In genomic region chr2:60925994-60926750, GRCh38 we compare ENCODE assay signal across 8 cellular contexts. TPM values are rescaled to one million over a fixed set of nuclear protein-coding genes. Genes with fewer than 3 reads are reported as not detected.
A peak's percentile ranks its signal among the peaks of the same experiment; 100 is the strongest.
DNase-seq lines count a peak whose midpoint lies in the region; ATAC-seq and TF ChIP-seq lines count a peak whose summit lies in the region.

No MANE protein-coding gene starts in this region.

- peak overlapping the region; percentile 50 for H3K4me3 Mint-ChIP-seq in T-helper 17 cell

- peaks cover 0 to 51% (median 23%) of the 10 kb centered on the region in 10 experiments; a peak in 16 of 20 replicates for H3K4me1 ChIP-seq in BLaER1 treated with 17β-estradiol and CSF1 and Interleukin-3, amounts not matched to agents 10 nM and 100 nM
- peaks cover 0 to 26% (median 0%) of the 10 kb centered on the region in 9 donors for H3K4me1 ChIP-seq in heart right ventricle

- H3K9ac ChIP-seq in BLaER1 treated with 17β-estradiol and CSF1 and Interleukin-3, amounts not matched to agents 10 nM and 100 nM: peak overlapping the region in 7 of 11 experiments; percentile 33 to 63 (median 57); a peak in 11 of 22 replicates

- ATAC-seq in T-helper 17 cell (no peak), heart right ventricle (no peak), HG03039 (IDR thresholded peaks at IDR 0.05; ENCODE audit: unreplicated experiment) (no peak)

- H3K36me3 ChIP-seq in BLaER1 treated with 17β-estradiol and CSF1 and Interleukin-3, amounts not matched to agents 10 nM and 100 nM: peaks cover 26 to 54% (median 32%) of the 10 kb centered on the region in 11 experiments
- peaks cover 0 to 72% (median 25%) of the 10 kb centered on the region in 9 donors for H3K36me3 ChIP-seq in heart right ventricle

- H3K27ac ChIP-seq in BLaER1 treated with 17β-estradiol and CSF1 and Interleukin-3, amounts not matched to agents 10 nM and 100 nM: peak overlapping the region in 10 of 11 experiments; percentile 57 to 86 (median 74); a peak in 19 of 22 replicates
- peak overlapping the region in 1 of 10 donors; percentile 77 for H3K27ac ChIP-seq in heart right ventricle

- H3K9me3 ChIP-seq in BLaER1 treated with 17β-estradiol and CSF1 and Interleukin-3, amounts not matched to agents 10 nM and 100 nM (replicated peaks in 1 of 11): peaks cover 0 to 7% (median 4%) of the 10 kb centered on the region in 11 experiments; a peak in 13 of 22 replicates
- H3K9me3 ChIP-seq in T-helper 17 cell (ENCODE audit: control insufficient read depth, low read length, poor library complexity, severe bottlenecking) (no peaks in the 10 kb centered on the region), heart right ventricle (no peaks in the 10 kb centered on the region)

- 83 to 85% methylated on average over 7 of the region's 7 CpGs for WGBS in heart right ventricle, 2 donors

- no peaks in the 10 kb centered on the region for H3K27me3 Mint-ChIP-seq in T-helper 17 cell

- no peaks in the 10 kb centered on the region for H3K27me3 ChIP-seq in BLaER1 treated with 17β-estradiol and CSF1 and Interleukin-3, amounts not matched to agents 10 nM and 100 nM
- no peaks in the 10 kb centered on the region for H3K27me3 ChIP-seq in heart right ventricle

- H3K4me3 ChIP-seq in BLaER1 treated with 17β-estradiol and CSF1 and Interleukin-3, amounts not matched to agents 10 nM and 100 nM: peak overlapping the region in 1 of 10 experiments; percentile 2; a peak in 1 of 20 replicates
- H3K4me3 ChIP-seq in heart right ventricle: no peak overlapping the region

- H3K36me3 Mint-ChIP-seq in T-helper 17 cell (ENCODE audit: low read depth): peaks cover 25% of the 10 kb centered on the region

- H4K20me1 ChIP-seq in BLaER1 treated with 17β-estradiol and CSF1 and Interleukin-3, amounts not matched to agents 10 nM and 100 nM: peaks cover 0 to 28% (median 0%) of the 10 kb centered on the region in 11 experiments; a peak in 2 of 22 replicates

- intact Hi-C loops in heart right ventricle (cut with DNase I): no loop called here

- peaks cover 10% of the 10 kb centered on the region for H3K4me1 Mint-ChIP-seq in T-helper 17 cell

- TF ChIP-seq CTCF in heart right ventricle (IDR thresholded peaks at IDR 0.05): no peak

- DNase-seq in HCEC 1CT (peak; percentile 27), T-helper 17 cell (no peak), left kidney (ENCODE audit: low read depth, low spot score) (peak; percentile 3), activated gamma-delta T cell (lab: John Stamatoyannopoulos, UW) (no peak), T-helper 9 cell (no peak), heart right ventricle (no peak)

- H3K4me2 ChIP-seq in BLaER1 treated with 17β-estradiol and CSF1 and Interleukin-3, amounts not matched to agents 10 nM and 100 nM: peak overlapping the region in 8 of 11 experiments; percentile 44 to 90 (median 74); a peak in 16 of 22 replicates

- H3K27ac Mint-ChIP-seq in T-helper 17 cell: no peak overlapping the region

RNA-seq across cellular contexts. Expression of gene REL, which starts 44.8 kb away (rescaled TPM):
- 10 to 100 TPM; 90.9 to 96.2 TPM for total RNA-seq in T-helper 17 cell
- total RNA-seq in heart right ventricle: 10 to 100 TPM in 1 of 10 donors, 1 to 10 TPM in 9; 4.5 to 11.7 (median 6.6) TPM
- 1 to 10 TPM in 1 of 2 donors, under 1 TPM in 1; 0.49 to 1.1 TPM for polyA plus RNA-seq in heart right ventricle

Comparison
In these comparisons a context has a peak if more than half of its experiments do, and no peak if none do; other contexts are left out.
1. DNase-seq: peak in HCEC 1CT (single experiment) and left kidney (single experiment); none in T-helper 17 cell (0 of 3), activated gamma-delta T cell (single experiment), T-helper 9 cell (single experiment) and heart right ventricle (0 of 2).
2. RNA of gene REL, which starts 44.8 kb away (total RNA-seq): 90.9 to 96.2 TPM in T-helper 17 cell; 4.5 to 11.7 TPM in heart right ventricle; every median in the first group is over 4 times any median in the second.